Comparison of ENCODE assay signal across 23 cellular contexts in genomic region chr4:59841698-59842097, GRCh38.
"Had no signal": no experiment of that assay in that cellular context is flagged by ENCODE, and none has a peak within 500 bp of the region (broad histone marks: within the 10 kb centered on the region; RNA-seq: fewer than 3 reads in every experiment).

No MANE protein-coding gene starts in this region.

- H3K4me3 ChIP-seq: colonic mucosa, coronary artery, dorsolateral prefrontal cortex, esophagus muscularis mucosa, esophagus squamous epithelium, gastrocnemius medialis, gastroesophageal sphincter, heart left ventricle, heart right ventricle had no signal

- DNase-seq: colonic mucosa; cortex of kidney; dermis blood vessel endothelial cell; dorsolateral prefrontal cortex; effector CD4-positive, alpha-beta T cell; effector CD8-positive, alpha-beta T cell; effector memory CD4-positive, alpha-beta T cell; effector memory CD8-positive, alpha-beta T cell; endodermal cell; erythroblast; esophagus squamous epithelium; foreskin fibroblast; foreskin melanocyte; gastrocnemius medialis; glutamatergic neuron; head of caudate nucleus; heart left ventricle; heart right ventricle had no signal

- ATAC-seq: effector memory CD8-positive, alpha-beta T cell; foreskin keratinocyte; gastrocnemius medialis; gastroesophageal sphincter; heart left ventricle; heart right ventricle had no signal

- H3K9me3 ChIP-seq: colonic mucosa, esophagus muscularis mucosa, esophagus squamous epithelium, gastrocnemius medialis, gastroesophageal sphincter had no signal

- H3K36me3 ChIP-seq: colonic mucosa, esophagus muscularis mucosa, esophagus squamous epithelium, gastrocnemius medialis, gastroesophageal sphincter, heart left ventricle, heart right ventricle had no signal

- H3K27me3 ChIP-seq: colonic mucosa, dorsolateral prefrontal cortex, esophagus muscularis mucosa, esophagus squamous epithelium, foreskin keratinocyte, gastrocnemius medialis, gastroesophageal sphincter, heart left ventricle, heart right ventricle had no signal

- H3K27ac ChIP-seq: colonic mucosa, coronary artery, dorsolateral prefrontal cortex, epithelial cell of prostate, esophagus muscularis mucosa, esophagus squamous epithelium, foreskin keratinocyte, gastrocnemius medialis, gastroesophageal sphincter, heart left ventricle, heart right ventricle had no signal
